ENCODE assay signal across 9 cellular contexts in the genomic region with DNA sequence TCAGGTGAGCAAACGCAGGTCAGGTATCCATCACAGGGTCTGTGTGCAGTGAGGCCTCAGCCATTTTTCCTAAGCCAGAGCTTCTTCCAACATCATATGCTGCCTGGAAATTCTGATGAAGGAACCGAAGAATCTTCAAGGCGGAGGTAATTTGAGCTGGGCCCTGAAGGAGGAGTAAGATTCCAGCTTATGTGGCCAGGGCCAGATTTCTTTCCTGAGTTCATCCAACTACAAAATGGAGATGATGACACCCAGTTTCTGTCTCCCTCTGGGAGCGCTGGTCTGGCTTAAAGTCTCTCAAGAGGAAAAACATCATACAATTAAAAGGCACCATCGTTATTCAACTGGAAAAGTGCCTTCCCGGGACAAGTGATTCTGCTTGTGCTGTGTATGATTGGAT. TPM values are rescaled to one million over a fixed set of nuclear protein-coding genes. Genes with fewer than 3 reads are reported as not detected.
A peak's percentile ranks its signal among the peaks of the same experiment; 100 is the strongest.
DNase-seq lines count a peak whose midpoint lies in the region; ATAC-seq and TF ChIP-seq lines count a peak whose summit lies in the region.
"Had no signal": no experiment of that assay in that cellular context is flagged by ENCODE, and none has a peak within 500 bp of the region (broad histone marks: within the 10 kb centered on the region; RNA-seq: fewer than 3 reads in every experiment).

No MANE protein-coding gene starts in this region.

- H4K20me1 ChIP-seq in HCT116 (ENCODE audit: insufficient read depth) (no peaks in the 10 kb centered on the region), hepatocyte (ENCODE audit: insufficient read depth, poor library complexity, severe bottlenecking) (no peaks in the 10 kb centered on the region)

- CTCF ChIA-PET in HCT116 (lab: Charles Lee) = interaction anchor here (0.9 to 1.3 kb wide), 3 partner anchors 102 to 249 kb away, joined by 3 to 5 read pairs (median 3); no protein-coding TSS in a partner anchor

- TF ChIP-seq POLR2A in HCT116 (IDR thresholded peaks at IDR 0.05; ENCODE audit: borderline replicate concordance, extremely low read depth, insufficient read depth, insufficient read length) = no peak
- TF ChIP-seq POLR2A in testis (IDR thresholded peaks at IDR 0.05) = no peak

- H3K36me3 ChIP-seq in HCT116 (ENCODE audit: control insufficient read depth in 1 of 2, insufficient read depth in 2 of 2, low read length in 2 of 2) (no peaks in the 10 kb centered on the region), hepatocyte (replicated peaks; ENCODE audit: insufficient read depth, low read depth) (no peaks in the 10 kb centered on the region), testis (ENCODE audit: low read depth, missing control alignments) (no peaks in the 10 kb centered on the region)

- peak; percentile 30; the same call in 1 of the 2 replicates for ATAC-seq in HCT116
- ATAC-seq: activated T-cell treated with anti-CD3 and anti-CD28 coated beads, Interleukin-2, amount 50 U/mL, for 72 hours had no signal

- H3K79me2 ChIP-seq in HCT116 (ENCODE audit: insufficient read depth, low read length) = no peaks in the 10 kb centered on the region
- H3K79me2 ChIP-seq in hepatocyte = no peaks in the 10 kb centered on the region

- no peaks in the 10 kb centered on the region for H3K4me1 Mint-ChIP-seq in activated naive CD8-positive, alpha-beta T cell treated with anti-CD3 and anti-CD28 coated beads for 36 hours

- H3K27me3 ChIP-seq in HCT116 (ENCODE audit: insufficient read depth, low read length) = no peaks in the 10 kb centered on the region
- H3K27me3 ChIP-seq in hepatocyte = no peaks in the 10 kb centered on the region
- H3K27me3 ChIP-seq in testis = no peaks in the 10 kb centered on the region

- DNase-seq in HCT116 (ENCODE audit: low read depth, low spot score) = no peak
- peak; percentile 71 for DNase-seq in hepatocyte (ENCODE audit: low spot score)
- peak; percentile 71 for DNase-seq in testis
- no peak for DNase-seq in foreskin melanocyte
- DNase-seq in activated naive CD8-positive, alpha-beta T cell treated with anti-CD3 and anti-CD28 coated beads for 36 hours = no peak
- DNase-seq in NCI-H128 (lab: John Stamatoyannopoulos, UW; ENCODE audit: unreplicated experiment) = no peak
- DNase-seq: activated T-cell treated with anti-CD3 and anti-CD28 coated beads, Interleukin-2, amount 50 U/mL, for 72 hours; SHP77 had no signal

- no peak overlapping the region for H3K9ac ChIP-seq in HCT116 (ENCODE audit: low read length)

- H2AFZ ChIP-seq in HCT116 (ENCODE audit: low read depth, low read length, poor library complexity, severe bottlenecking) (no peak overlapping the region), hepatocyte (peak overlapping the region; percentile 13)

- no peaks in the 10 kb centered on the region for H3K9me3 Mint-ChIP-seq in activated naive CD8-positive, alpha-beta T cell treated with anti-CD3 and anti-CD28 coated beads for 36 hours
- H3K9me3 Mint-ChIP-seq: activated T-cell treated with anti-CD3 and anti-CD28 coated beads, Interleukin-2, amount 50 U/mL, for 72 hours had no signal

- peak in 2 of 3 experiments; percentile 28 to 58; a peak in 3 of 6 replicates for TF ChIP-seq CTCF in HCT116 (IDR thresholded peaks at IDR 0.05 in 2 of 3, conservative IDR thresholded peaks at IDR 0.05 in 1 of 3; ENCODE audit: borderline replicate concordance in 1 of 3, insufficient read depth in 1 of 3, low read depth in 2 of 3, low read length in 2 of 3)
- peak; percentile 65 for TF ChIP-seq CTCF in VCaP (conservative IDR thresholded peaks at IDR 0.05)
- peak; percentile 63 for TF ChIP-seq CTCF in hepatocyte (IDR thresholded peaks at IDR 0.05; ENCODE audit: poor library complexity)
- TF ChIP-seq CTCF in testis (IDR thresholded peaks at IDR 0.05) = peak; percentile 22 to 74 (median 55)

- intact Hi-C loops in HCT116 (cut with micrococcal nuclease) (no loop called here), testis (cut with DNase I; ENCODE audit: low total_unique reads) (loop anchor here (5.0 to 10.0 kb wide), 2 partner anchors 102 to 245 kb away; a partner anchor contains a TSS)

- no TSS peak for BruUV-seq in HCT116 (replicated peaks; lab: Mats Ljungman, UMichigan)

- WGBS in hepatocyte (ENCODE audit: low lambda C conversion rate, missing lambda C conversion rate) = 70% methylated on average over 6 of the region's 6 CpGs
- WGBS in testis, 2 donors = 35 to 61% methylated on average over 6 of the region's 6 CpGs

- H3K4me3 ChIP-seq in HCT116 (replicated peaks in 1 of 2; ENCODE audit: low read depth in 1 of 2, low read length in 2 of 2) = no peak overlapping the region
- no peak overlapping the region for H3K4me3 ChIP-seq in hepatocyte
- no peak overlapping the region for H3K4me3 ChIP-seq in testis

- H3K27ac Mint-ChIP-seq in activated naive CD8-positive, alpha-beta T cell treated with anti-CD3 and anti-CD28 coated beads for 36 hours = no peak overlapping the region
- H3K27ac Mint-ChIP-seq: activated T-cell treated with anti-CD3 and anti-CD28 coated beads, Interleukin-2, amount 50 U/mL, for 72 hours had no signal

- H3K9me2 ChIP-seq in HCT116 (ENCODE audit: insufficient read depth) (no peaks in the 10 kb centered on the region), hepatocyte (replicated peaks; ENCODE audit: insufficient read depth) (no peaks in the 10 kb centered on the region)

- no peak overlapping the region for H3K4me3 Mint-ChIP-seq in activated naive CD8-positive, alpha-beta T cell treated with anti-CD3 and anti-CD28 coated beads for 36 hours
- H3K4me3 Mint-ChIP-seq: activated T-cell treated with anti-CD3 and anti-CD28 coated beads, Interleukin-2, amount 50 U/mL, for 72 hours had no signal

- H3K27ac ChIP-seq in HCT116 (ENCODE audit: low read depth, low read length) (no peak overlapping the region), VCaP (no peak overlapping the region), hepatocyte (peak overlapping the region; percentile 76), testis (no peak overlapping the region)

- POLR2A ChIA-PET in HCT116 (lab: Charles Lee) = interaction anchor here (1.7 kb wide), 1 partner anchor 12 kb away, joined by 4 read pairs; no protein-coding TSS in a partner anchor

- no peaks in the 10 kb centered on the region for H3K9me3 ChIP-seq in HCT116 (ENCODE audit: control insufficient read depth in 1 of 2, insufficient read depth in 1 of 2, low read depth in 1 of 2, low read length in 2 of 2)
- H3K9me3 ChIP-seq in hepatocyte (ENCODE audit: low read depth) = no peaks in the 10 kb centered on the region
- no peaks in the 10 kb centered on the region for H3K9me3 ChIP-seq in testis

- RAD21 ChIA-PET in HCT116 (lab: Charles Lee; ENCODE audit: low non-redundant PET in 1 of 2, low total read pairs in 2 of 2, uncharacterized antibody in 2 of 2, unreplicated experiment in 2 of 2) = interaction anchor here (0.7 to 0.9 kb wide), 2 partner anchors 102 kb away, joined by 3 read pairs; no protein-coding TSS in a partner anchor

- no peaks in the 10 kb centered on the region for H3K36me3 Mint-ChIP-seq in activated naive CD8-positive, alpha-beta T cell treated with anti-CD3 and anti-CD28 coated beads for 36 hours

- no peaks in the 10 kb centered on the region for H3K27me3 Mint-ChIP-seq in activated naive CD8-positive, alpha-beta T cell treated with anti-CD3 and anti-CD28 coated beads for 36 hours

- H3K4me2 ChIP-seq in HCT116 (ENCODE audit: low read length) (no peak overlapping the region), hepatocyte (no peak overlapping the region)

- H3K4me1 ChIP-seq in HCT116 (ENCODE audit: control insufficient read depth in 1 of 2, insufficient read depth in 2 of 2, low read length in 2 of 2) = peaks cover 0 to 5% of the 10 kb centered on the region in 2 experiments; a peak in 1 of 4 replicates
- peaks cover 17% of the 10 kb centered on the region for H3K4me1 ChIP-seq in hepatocyte (ENCODE audit: insufficient read depth)
- peaks cover 1% of the 10 kb centered on the region for H3K4me1 ChIP-seq in testis

- TF ChIP-seq RAD21 in HCT116 (IDR thresholded peaks at IDR 0.05; ENCODE audit: low read depth) = peak; percentile 73

TF ChIP-seq in HCT116, 20 proteins besides CTCF, POLR2A, EP300 and RAD21 (continues in another document):
- TF ChIP-seq SP1 (IDR thresholded peaks at IDR 0.05; ENCODE audit: low read depth) (no peak), YY1 (IDR thresholded peaks at IDR 0.05; ENCODE audit: extremely low read depth, insufficient replicate concordance, low read depth, low read length) (no peak), EZH2phosphoT487 (IDR thresholded peaks at IDR 0.05; ENCODE audit: borderline replicate concordance) (no peak), JUND (IDR thresholded peaks at IDR 0.05) (no peak), SIN3A (IDR thresholded peaks at IDR 0.05; ENCODE audit: low read depth) (no peak)
- TF ChIP-seq, protein P1, sequence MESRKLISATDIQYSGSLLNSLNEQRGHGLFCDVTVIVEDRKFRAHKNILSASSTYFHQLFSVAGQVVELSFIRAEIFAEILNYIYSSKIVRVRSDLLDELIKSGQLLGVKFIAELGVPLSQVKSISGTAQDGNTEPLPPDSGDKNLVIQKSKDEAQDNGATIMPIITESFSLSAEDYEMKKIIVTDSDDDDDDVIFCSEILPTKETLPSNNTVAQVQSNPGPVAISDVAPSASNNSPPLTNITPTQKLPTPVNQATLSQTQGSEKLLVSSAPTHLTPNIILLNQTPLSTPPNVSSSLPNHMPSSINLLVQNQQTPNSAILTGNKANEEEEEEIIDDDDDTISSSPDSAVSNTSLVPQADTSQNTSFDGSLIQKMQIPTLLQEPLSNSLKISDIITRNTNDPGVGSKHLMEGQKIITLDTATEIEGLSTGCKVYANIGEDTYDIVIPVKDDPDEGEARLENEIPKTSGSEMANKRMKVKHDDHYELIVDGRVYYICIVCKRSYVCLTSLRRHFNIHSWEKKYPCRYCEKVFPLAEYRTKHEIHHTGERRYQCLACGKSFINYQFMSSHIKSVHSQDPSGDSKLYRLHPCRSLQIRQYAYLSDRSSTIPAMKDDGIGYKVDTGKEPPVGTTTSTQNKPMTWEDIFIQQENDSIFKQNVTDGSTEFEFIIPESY (IDR thresholded peaks at IDR 0.05; ENCODE audit: extremely low read depth, insufficient replicate concordance, low read length) = no peak
- TF ChIP-seq, protein P2, sequence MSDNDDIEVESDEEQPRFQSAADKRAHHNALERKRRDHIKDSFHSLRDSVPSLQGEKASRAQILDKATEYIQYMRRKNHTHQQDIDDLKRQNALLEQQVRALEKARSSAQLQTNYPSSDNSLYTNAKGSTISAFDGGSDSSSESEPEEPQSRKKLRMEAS (IDR thresholded peaks at IDR 0.05) = no peak

RNA-seq across cellular contexts. Expression of a gene that starts 6.9 kb away (rescaled TPM):
- total RNA-seq in HCT116 (2021; ENCODE audit: unreplicated experiment) (47.9 TPM), hepatocyte (35.4 and 43.8 TPM in 2 replicates), testis (10 to 100 TPM; 42.4 to 68.4 TPM)
- polyA plus RNA-seq in HCT116 (2012) = 80.8 and 84.5 TPM in 2 replicates
- polyA plus RNA-seq in hepatocyte (84.1 and 93.9 TPM in 2 replicates), testis (ENCODE audit: insufficient read depth, low read depth, low replicate concordance) (92.4 TPM)
- total RNA-seq in activated naive CD8-positive, alpha-beta T cell treated with anti-CD3 and anti-CD28 coated beads for 36 hours = 10 to 100 TPM; 11.2 to 12.8 TPM

RNA-seq across cellular contexts. Expression of a gene that starts 20.9 kb away (rescaled TPM):
- total RNA-seq in HCT116 (2021; ENCODE audit: unreplicated experiment) = not detected
- not detected in 2 replicates for polyA plus RNA-seq in HCT116 (2012)
- total RNA-seq in hepatocyte = not detected in 2 replicates
- not detected in 2 replicates for polyA plus RNA-seq in hepatocyte
- total RNA-seq in testis = not detected
- polyA plus RNA-seq in testis (ENCODE audit: insufficient read depth, low read depth, low replicate concordance) = not detected
- total RNA-seq in activated naive CD8-positive, alpha-beta T cell treated with anti-CD3 and anti-CD28 coated beads for 36 hours = not detected
- total RNA-seq: activated T-cell treated with anti-CD3 and anti-CD28 coated beads, Interleukin-2, amount 50 U/mL, for 72 hours had no signal

Comparison
In these comparisons a context has a peak if more than half of its experiments do, and no peak if none do; other contexts are left out.
1. DNase-seq: peak in hepatocyte (single experiment) and testis (single experiment); none in HCT116 (single experiment), foreskin melanocyte (single experiment), activated naive CD8-positive, alpha-beta T cell treated with anti-CD3 and anti-CD28 coated beads for 36 hours (single experiment) and NCI-H128 (single experiment).
2. Peak in every context shown above with its lines, with median percentiles within 50 percentile points of each other: CTCF ChIP-seq.